Comparison of ENCODE assay signal across 17 cellular contexts in genomic region chr18:3931542-3932112, GRCh38.
"Had no signal": no experiment of that assay in that cellular context is flagged by ENCODE, and none has a peak within 500 bp of the region (broad histone marks: within the 10 kb centered on the region; RNA-seq: fewer than 3 reads in every experiment).

No MANE protein-coding gene starts in this region.

- H3K4me1 Mint-ChIP-seq: activated CD4-positive, alpha-beta T cell treated with anti-CD3 and anti-CD28 coated beads for 36 hours; naive B cell; stimulated activated memory B cell treated with anti-CD40 and anti-IgM and Interleukin-4, amounts not matched to agents 10 μg/mL and 1 μg/mL and 100 μg/mL, for 72 hours had no signal

- H3K27me3 ChIP-seq: right atrium auricular region had no signal

- H3K36me3 Mint-ChIP-seq: naive B cell; stimulated activated memory B cell treated with anti-CD40 and anti-IgM and Interleukin-4, amounts not matched to agents 10 μg/mL and 1 μg/mL and 100 μg/mL, for 72 hours; type B pancreatic cell had no signal

- H3K27ac Mint-ChIP-seq: activated CD4-positive, alpha-beta T cell treated with anti-CD3 and anti-CD28 coated beads for 36 hours; activated CD8-positive, alpha-beta T cell treated with anti-CD3 and anti-CD28 coated beads, Interleukin-2, amount 10 ng/mL, durations not matched to agents 7 days and 5 days; naive B cell; stimulated activated memory B cell treated with anti-CD40 and anti-IgM and Interleukin-4, amounts not matched to agents 10 μg/mL and 1 μg/mL and 100 μg/mL, for 72 hours; type B pancreatic cell had no signal

- H3K4me3 Mint-ChIP-seq: activated CD4-positive, alpha-beta T cell treated with anti-CD3 and anti-CD28 coated beads for 36 hours; activated CD8-positive, alpha-beta T cell treated with anti-CD3 and anti-CD28 coated beads, Interleukin-2, amount 10 ng/mL, durations not matched to agents 7 days and 5 days; naive B cell; stimulated activated memory B cell treated with anti-CD40 and anti-IgM and Interleukin-4, amounts not matched to agents 10 μg/mL and 1 μg/mL and 100 μg/mL, for 72 hours; type B pancreatic cell had no signal

- H2AFZ ChIP-seq: parathyroid adenoma had no signal

- H3K9me3 ChIP-seq: lower lobe of right lung, right atrium auricular region had no signal

- ATAC-seq: activated CD4-positive, alpha-beta T cell treated with anti-CD3 and anti-CD28 coated beads for 36 hours; activated CD8-positive, alpha-beta T cell treated with anti-CD3 and anti-CD28 coated beads, Interleukin-2, amount 10 ng/mL, durations not matched to agents 7 days and 5 days; lower lobe of right lung had no signal

- H3K9ac ChIP-seq: parathyroid adenoma had no signal

- H3K79me2 ChIP-seq: parathyroid adenoma had no signal

- H3K9me3 Mint-ChIP-seq: stimulated activated memory B cell treated with anti-CD40 and anti-IgM and Interleukin-4, amounts not matched to agents 10 μg/mL and 1 μg/mL and 100 μg/mL, for 72 hours; type B pancreatic cell had no signal

- H3K27ac ChIP-seq: coronary artery, epithelial cell of prostate, lower lobe of right lung, parathyroid adenoma, right atrium auricular region had no signal

- H3K4me3 ChIP-seq: coronary artery, lower lobe of right lung, right atrium auricular region had no signal

- H3K27me3 Mint-ChIP-seq: stimulated activated memory B cell treated with anti-CD40 and anti-IgM and Interleukin-4, amounts not matched to agents 10 μg/mL and 1 μg/mL and 100 μg/mL, for 72 hours; type B pancreatic cell had no signal

- DNase-seq: activated CD4-positive, alpha-beta T cell treated with anti-CD3 and anti-CD28 coated beads for 36 hours; activated CD8-positive, alpha-beta memory T cell treated with anti-CD3 and anti-CD28 coated beads, Interleukin-2, amount 50 U/mL, for 48 hours; activated CD8-positive, alpha-beta T cell treated with anti-CD3 and anti-CD28 coated beads, Interleukin-2, amount 10 ng/mL, durations not matched to agents 7 days and 5 days; activated naive CD4-positive, alpha-beta T cell; effector CD8-positive, alpha-beta T cell; left cardiac atrium; lower lobe of right lung; midbrain; naive B cell; small intestine; T-helper 9 cell had no signal

- H3K36me3 ChIP-seq: lower lobe of right lung, right atrium auricular region had no signal

- H3K4me1 ChIP-seq: lower lobe of right lung, parathyroid adenoma, right atrium auricular region had no signal
